In the genomic region with DNA sequence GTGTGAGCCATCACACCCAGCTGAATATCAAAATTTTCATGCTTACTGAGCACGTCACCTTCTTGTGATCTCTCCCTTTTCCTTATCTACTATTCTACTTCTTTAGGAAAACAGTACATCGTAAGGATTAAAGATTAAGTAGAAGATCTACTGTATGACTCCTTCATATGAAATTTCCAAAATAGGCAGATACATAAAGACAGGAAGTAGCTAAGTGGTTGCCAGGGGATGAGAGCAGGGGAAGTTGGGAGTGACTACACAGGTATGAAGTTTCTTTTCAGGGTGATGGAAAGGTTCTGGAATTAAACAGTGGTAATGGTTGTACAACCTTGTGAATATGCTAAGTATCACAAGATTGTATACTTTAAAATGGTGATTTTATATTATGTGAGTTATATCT, we compare ENCODE assay signal across 33 cellular contexts. TPM values are rescaled to one million over a fixed set of nuclear protein-coding genes. Genes with fewer than 3 reads are reported as not detected.
A peak's percentile ranks its signal among the peaks of the same experiment; 100 is the strongest.
DNase-seq lines count a peak whose midpoint lies in the region; ATAC-seq and TF ChIP-seq lines count a peak whose summit lies in the region.
"Had no signal": no experiment of that assay in that cellular context is flagged by ENCODE, and none has a peak within 500 bp of the region (broad histone marks: within the 10 kb centered on the region; RNA-seq: fewer than 3 reads in every experiment).

No MANE protein-coding gene starts in this region.

- no peak for TF ChIP-seq POLR2A in esophagus squamous epithelium (IDR thresholded peaks at IDR 0.05)

- no peak overlapping the region for H3K23ac ChIP-seq in mesenchymal stem cell (ENCODE audit: low read length in 2 of 2)

- H3K4me3 ChIP-seq in RWPE2 (ENCODE audit: severe bottlenecking) (no peak overlapping the region), esophagus squamous epithelium (no peak overlapping the region), mesenchymal stem cell (ENCODE audit: insufficient read depth in 1 of 2, low read depth in 1 of 2, low read length in 2 of 2) (no peak overlapping the region)
- H3K4me3 ChIP-seq: coronary artery, gastroesophageal sphincter, K562, left lung, MG63, stomach, tibial artery had no signal

- H4K8ac ChIP-seq in mesenchymal stem cell (ENCODE audit: low read length), result no peak overlapping the region

- TF ChIP-seq CTCF in RWPE2 (IDR thresholded peaks at IDR 0.05; ENCODE audit: poor library complexity, severe bottlenecking) (no peak), esophagus squamous epithelium (IDR thresholded peaks at IDR 0.05) (no peak), type B pancreatic cell (conservative IDR thresholded peaks at IDR 0.05) (no peak)

- H2BK15ac ChIP-seq in mesenchymal stem cell (ENCODE audit: low read depth, poor library complexity, severe bottlenecking), result no peak overlapping the region

- H3K4me3 Mint-ChIP-seq in activated T-cell treated with anti-CD3 and anti-CD28 coated beads, Interleukin-2, amount 50 U/mL, for 72 hours, result no peak overlapping the region
- no peak overlapping the region for H3K4me3 Mint-ChIP-seq in type B pancreatic cell
- H3K4me3 Mint-ChIP-seq: activated B cell treated with CpG ODN at 0.5 μM for 24 hours; activated T-helper 1 cell treated with anti-CD3 and anti-CD28 coated beads, Interleukin-12 subunit alpha, Interleukin-12 subunit beta, Interleukin-2, Interleukin-4 antibody, amounts not matched to agents 30 ng/mL and 10 ng/mL and 1 ng/mL, durations not matched to agents 14 hours and 24 hours and 36 hours; CD4-positive, alpha-beta memory T cell; H9; immature natural killer cell; naive thymus-derived CD4-positive, alpha-beta T cell had no signal

- no peak for ATAC-seq in activated T-cell treated with anti-CD3 and anti-CD28 coated beads, Interleukin-2, amount 50 U/mL, for 72 hours (replicated peaks in 1 of 2)
- ATAC-seq in RWPE2 (ENCODE audit: low read depth), result peak; percentile 14; the same call in 1 of the 3 replicates
- ATAC-seq: gastroesophageal sphincter; K562; left lung; naive thymus-derived CD4-positive, alpha-beta T cell; Right ventricle myocardium inferior had no signal

- H3K4me2 ChIP-seq in mesenchymal stem cell (ENCODE audit: low read length, poor library complexity, severe bottlenecking), result no peak overlapping the region

- peaks cover 69% of the 10 kb centered on the region for H3K4me1 ChIP-seq in RWPE2 (ENCODE audit: insufficient read depth, poor library complexity, severe bottlenecking)
- peaks cover 5 to 80% (median 13%) of the 10 kb centered on the region in 3 donors for H3K4me1 ChIP-seq in esophagus squamous epithelium
- H3K4me1 ChIP-seq in mesenchymal stem cell (ENCODE audit: control insufficient read depth, insufficient read depth, low read depth, low read length), result peaks cover 5% of the 10 kb centered on the region
- H3K4me1 ChIP-seq: gastroesophageal sphincter, left lung, tibial artery had no signal

- no peak overlapping the region for H3K14ac ChIP-seq in mesenchymal stem cell (ENCODE audit: low read length in 2 of 2)

- H3K27me3 Mint-ChIP-seq in activated T-cell treated with anti-CD3 and anti-CD28 coated beads, Interleukin-2, amount 50 U/mL, for 72 hours (ENCODE audit: low read depth), result no peaks in the 10 kb centered on the region
- no peaks in the 10 kb centered on the region for H3K27me3 Mint-ChIP-seq in type B pancreatic cell
- H3K27me3 Mint-ChIP-seq: activated B cell treated with CpG ODN at 0.5 μM for 24 hours; CD4-positive, alpha-beta memory T cell; naive thymus-derived CD4-positive, alpha-beta T cell had no signal

- H2BK5ac ChIP-seq in mesenchymal stem cell (ENCODE audit: low read depth, low read length, poor library complexity, severe bottlenecking), result no peak overlapping the region

- H3K9me3 Mint-ChIP-seq in activated T-cell treated with anti-CD3 and anti-CD28 coated beads, Interleukin-2, amount 50 U/mL, for 72 hours, result no peaks in the 10 kb centered on the region
- H3K9me3 Mint-ChIP-seq in type B pancreatic cell, result no peaks in the 10 kb centered on the region
- H3K9me3 Mint-ChIP-seq: activated T-helper 1 cell treated with anti-CD3 and anti-CD28 coated beads, Interleukin-12 subunit alpha, Interleukin-12 subunit beta, Interleukin-2, Interleukin-4 antibody, amounts not matched to agents 30 ng/mL and 10 ng/mL and 1 ng/mL, durations not matched to agents 14 hours and 24 hours and 36 hours; CD4-positive, alpha-beta memory T cell; H9; immature natural killer cell; naive thymus-derived CD4-positive, alpha-beta T cell had no signal

- no peak overlapping the region for H4K91ac ChIP-seq in mesenchymal stem cell (ENCODE audit: low read length)

- peaks cover 8% of the 10 kb centered on the region for H3K79me1 ChIP-seq in mesenchymal stem cell (replicated peaks; ENCODE audit: low read length, poor library complexity, severe bottlenecking)

- H3K27ac Mint-ChIP-seq in activated T-cell treated with anti-CD3 and anti-CD28 coated beads, Interleukin-2, amount 50 U/mL, for 72 hours, result peak overlapping the region; percentile 0
- H3K27ac Mint-ChIP-seq in type B pancreatic cell, result peak overlapping the region; percentile 88
- H3K27ac Mint-ChIP-seq: activated B cell treated with CpG ODN at 0.5 μM for 24 hours; activated T-helper 1 cell treated with anti-CD3 and anti-CD28 coated beads, Interleukin-12 subunit alpha, Interleukin-12 subunit beta, Interleukin-2, Interleukin-4 antibody, amounts not matched to agents 30 ng/mL and 10 ng/mL and 1 ng/mL, durations not matched to agents 14 hours and 24 hours and 36 hours; H9; immature natural killer cell; naive thymus-derived CD4-positive, alpha-beta T cell had no signal

- no peak overlapping the region for H2BK12ac ChIP-seq in mesenchymal stem cell (ENCODE audit: low read length in 2 of 2)

- 74% methylated on average over 2 of the region's 2 CpGs for whole genome bisulfite sequencing in esophagus squamous epithelium, 2 donors
- 100% methylated on average over 1 of the region's 2 CpGs for WGBS in mesenchymal stem cell

- peak overlapping the region; percentile 99 for H3K27ac ChIP-seq in RWPE2 (ENCODE audit: poor library complexity, severe bottlenecking)
- peak overlapping the region in 3 of 4 donors; percentile 31 to 77 (median 72) for H3K27ac ChIP-seq in esophagus squamous epithelium
- no peak overlapping the region for H3K27ac ChIP-seq in mesenchymal stem cell (ENCODE audit: low read length, poor library complexity, severe bottlenecking)
- H3K27ac ChIP-seq: coronary artery, gastroesophageal sphincter, left lung, tibial artery had no signal

- H3K4me1 Mint-ChIP-seq in activated T-cell treated with anti-CD3 and anti-CD28 coated beads, Interleukin-2, amount 50 U/mL, for 72 hours (ENCODE audit: low read depth), result no peaks in the 10 kb centered on the region
- H3K4me1 Mint-ChIP-seq in type B pancreatic cell (ENCODE audit: unreplicated experiment), result peaks cover 3% of the 10 kb centered on the region
- H3K4me1 Mint-ChIP-seq: activated B cell treated with CpG ODN at 0.5 μM for 24 hours, immature natural killer cell had no signal

- H3K9me3 ChIP-seq in RWPE2 (ENCODE audit: severe bottlenecking), result no peaks in the 10 kb centered on the region
- no peaks in the 10 kb centered on the region for H3K9me3 ChIP-seq in esophagus squamous epithelium
- H3K9me3 ChIP-seq in mesenchymal stem cell (ENCODE audit: control insufficient read depth, low read length), result no peaks in the 10 kb centered on the region
- H3K9me3 ChIP-seq: gastroesophageal sphincter, left lung, MG63, stomach, tibial artery had no signal

- H3K36me3 Mint-ChIP-seq in activated T-cell treated with anti-CD3 and anti-CD28 coated beads, Interleukin-2, amount 50 U/mL, for 72 hours (ENCODE audit: insufficient read depth in 2 of 2), result peaks cover 15 to 46% of the 10 kb centered on the region in 2 donors
- H3K36me3 Mint-ChIP-seq in type B pancreatic cell, result peaks cover 37% of the 10 kb centered on the region

- H2AK5ac ChIP-seq in mesenchymal stem cell (ENCODE audit: low read length, severe bottlenecking), result no peak overlapping the region

- no peak overlapping the region for H3K18ac ChIP-seq in mesenchymal stem cell (ENCODE audit: low read depth in 1 of 2, low read length in 2 of 2)

- H3K27me3 ChIP-seq in RWPE2 (ENCODE audit: insufficient read depth, poor library complexity, severe bottlenecking), result no peaks in the 10 kb centered on the region
- no peaks in the 10 kb centered on the region for H3K27me3 ChIP-seq in esophagus squamous epithelium
- H3K27me3 ChIP-seq in mesenchymal stem cell (ENCODE audit: control insufficient read depth in 1 of 2, insufficient read depth in 1 of 2, low read length in 2 of 2), result no peaks in the 10 kb centered on the region
- H3K27me3 ChIP-seq: gastroesophageal sphincter, left lung, MG63, stomach, tibial artery had no signal

- no peak overlapping the region for H3K9ac ChIP-seq in mesenchymal stem cell (ENCODE audit: low read length)

- intact Hi-C loops in esophagus squamous epithelium (cut with DNase I), result no loop called here

- no peak overlapping the region for H2BK120ac ChIP-seq in mesenchymal stem cell (ENCODE audit: low read depth, low read length)

- no peak overlapping the region for H2AFZ ChIP-seq in mesenchymal stem cell (ENCODE audit: low read depth, low read length)

- peaks cover 94% of the 10 kb centered on the region for H3K36me3 ChIP-seq in RWPE2 (ENCODE audit: low read depth)
- peaks cover 4 to 63% (median 13%) of the 10 kb centered on the region in 3 donors for H3K36me3 ChIP-seq in esophagus squamous epithelium
- peaks cover 18 to 93% of the 10 kb centered on the region in 2 experiments for H3K36me3 ChIP-seq in mesenchymal stem cell (ENCODE audit: control insufficient read depth in 1 of 2, insufficient read depth in 2 of 2, low read depth in 1 of 2, low read length in 2 of 2)

- DNase-seq in activated T-cell treated with anti-CD3 and anti-CD28 coated beads, Interleukin-2, amount 50 U/mL, for 72 hours, result no peak
- DNase-seq in activated T-cell treated with anti-CD3 and anti-CD28 coated beads, Interleukin-2, amount 50 U/mL, for 48 hours, result no peak
- no peak for DNase-seq in RWPE2 (ENCODE audit: low spot score)
- no peak for DNase-seq in esophagus squamous epithelium (lab: John Stamatoyannopoulos, UW)
- no peak for DNase-seq in type B pancreatic cell (ENCODE audit: extremely low spot score, unreplicated experiment)
- no peak for DNase-seq in stimulated activated CD4-positive, alpha-beta T cell treated with anti-CD3 and anti-CD28 coated beads, Interleukin-12 subunit alpha, Interleukin-12 subunit beta, amount 100 ng/mL, for 4 hours
- no peak for DNase-seq in stimulated activated CD4-positive, alpha-beta T cell treated with anti-CD3 and anti-CD28 coated beads, Interleukin-1b, Interleukin-23, amount 100 ng/mL, for 48 hours
- no peak for DNase-seq in mesenchymal stem cell
- DNase-seq: activated B cell treated with CpG ODN at 0.5 μM for 24 hours; activated CD4-positive, alpha-beta T cell treated with anti-CD3 and anti-CD28 coated beads, Interleukin-2, amount 50 U/mL, for 4 hours; activated naive CD4-positive, alpha-beta T cell treated with anti-CD3 and anti-CD28 coated beads, Interleukin-2, amount 50 U/mL, for 16 hours; amygdala; CD4-positive, alpha-beta memory T cell; DMS 273 treated with DMSO at 0.1 percent for 48 hours; H9; hippocampal formation; immature natural killer cell; left lung; MG63; naive thymus-derived CD4-positive, alpha-beta T cell; NCI-H1105 treated with DMSO at 0.1 percent for 48 hours; NCI-H2029; NCI-H69; nucleus accumbens; stimulated activated CD4-positive, alpha-beta T cell treated with anti-CD3 and anti-CD28 coated beads, Interleukin-2, amount 100 ng/mL, for 24 hours; stomach; T1000; tibial artery had no signal

- H3K4ac ChIP-seq in mesenchymal stem cell (ENCODE audit: low read depth in 1 of 2, low read length in 2 of 2), result no peak overlapping the region

RNA-seq across cellular contexts. Expression of gene CERS5, which starts 36.5 kb away (rescaled TPM):
- 10 to 100 TPM; 82.5 to 87.6 TPM for total RNA-seq in activated T-cell treated with anti-CD3 and anti-CD28 coated beads, Interleukin-2, amount 50 U/mL, for 72 hours
- 10 to 100 TPM; 13.0 to 27.5 (median 21.2) TPM for total RNA-seq in esophagus squamous epithelium
- total RNA-seq in type B pancreatic cell (ENCODE audit: low replicate concordance), result 32.5 and 59.7 TPM in 2 replicates
- polyA plus RNA-seq in mesenchymal stem cell (2013, experiment 1 of 2), result 41.5 TPM
- 44.3 TPM for polyA plus RNA-seq in mesenchymal stem cell (2013, experiment 2 of 2)
